Comparison of ENCODE assay signal across 1 cellular context in the genomic region with DNA sequence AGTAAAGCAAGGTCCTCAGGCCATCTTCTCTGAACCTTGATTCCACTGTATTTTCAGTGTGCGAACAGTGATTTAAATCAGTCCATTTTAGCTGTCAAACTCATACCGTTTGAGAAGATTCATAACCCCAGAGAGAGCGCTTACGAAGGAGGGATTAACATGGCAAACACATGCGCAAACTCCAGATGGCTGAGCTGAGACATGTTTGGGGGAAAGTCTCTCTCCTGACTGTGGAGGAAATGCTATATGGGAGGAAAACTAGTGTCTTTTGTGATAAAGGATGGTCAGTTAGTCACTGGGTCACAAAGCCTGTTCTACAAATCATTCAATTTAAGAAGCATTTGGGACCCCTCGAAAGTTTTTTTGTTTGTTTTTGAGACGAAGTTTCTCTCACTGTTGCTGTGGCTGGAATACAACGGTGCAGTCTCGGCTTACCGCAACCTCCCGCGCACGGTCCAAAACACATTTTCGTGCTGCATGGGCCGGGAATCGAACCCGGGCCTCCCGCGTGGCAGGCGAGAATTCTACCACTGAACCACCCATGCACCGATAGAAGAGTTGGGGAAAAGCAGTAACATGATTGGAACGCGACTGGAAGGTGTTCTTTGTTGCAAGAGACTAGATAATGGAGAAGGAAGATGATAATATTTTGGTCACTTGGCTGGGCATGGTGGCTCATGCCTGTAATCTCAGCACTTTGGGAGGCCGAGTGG.
TF ChIP-seq lines count a peak whose summit lies in the region.

No MANE protein-coding gene starts in this region.

TF ChIP-seq in HepG2, 621 proteins besides CTCF, POLR2A, EP300 and RAD21 (continued from another document and continues in another):
- no peak for TF ChIP-seq LBX2 (CRISPR knock-in tag; IDR thresholded peaks at IDR 0.05; ENCODE audit: borderline replicate concordance)
- no peak for TF ChIP-seq ELK4 (CRISPR knock-in tag; IDR thresholded peaks at IDR 0.05; ENCODE audit: borderline replicate concordance)
- TF ChIP-seq JUND (CRISPR knock-in tag; IDR thresholded peaks at IDR 0.05), result peak; percentile 33; the same call in 1 of the 2 replicates
- TF ChIP-seq NFE2L1 (CRISPR knock-in tag; IDR thresholded peaks at IDR 0.05; ENCODE audit: borderline replicate concordance), result no peak
- TF ChIP-seq TCF7 (IDR thresholded peaks at IDR 0.05; ENCODE audit: low read depth), result no peak
- no peak for TF ChIP-seq ZNF207 (IDR thresholded peaks at IDR 0.05; ENCODE audit: borderline replicate concordance)
- TF ChIP-seq HOXA7 (CRISPR knock-in tag; IDR thresholded peaks at IDR 0.05), result no peak
- TF ChIP-seq KMT2B (CRISPR knock-in tag; IDR thresholded peaks at IDR 0.05), result peak; percentile 70; the same call in 1 of the 2 replicates
- peak; percentile 89 for TF ChIP-seq MYC (CRISPR knock-in tag; IDR thresholded peaks at IDR 0.05; ENCODE audit: borderline replicate concordance)
- no peak for TF ChIP-seq SNRNP70 (IDR thresholded peaks at IDR 0.05; ENCODE audit: low read depth, low read length)
- no peak for TF ChIP-seq ATF7 (IDR thresholded peaks at IDR 0.05)
- TF ChIP-seq ATF7 (CRISPR knock-in tag; IDR thresholded peaks at IDR 0.05), result no peak
- no peak for TF ChIP-seq NFAT5 (CRISPR knock-in tag; IDR thresholded peaks at IDR 0.05)
- TF ChIP-seq ZMYM2 (CRISPR knock-in tag; IDR thresholded peaks at IDR 0.05), result peak; percentile 97
- peak; percentile 90 for TF ChIP-seq ARID5B (CRISPR knock-in tag; IDR thresholded peaks at IDR 0.05)
- TF ChIP-seq ZSCAN5A (CRISPR knock-in tag; IDR thresholded peaks at IDR 0.05; ENCODE audit: borderline replicate concordance), result peak; percentile 95
- TF ChIP-seq, protein P1, sequence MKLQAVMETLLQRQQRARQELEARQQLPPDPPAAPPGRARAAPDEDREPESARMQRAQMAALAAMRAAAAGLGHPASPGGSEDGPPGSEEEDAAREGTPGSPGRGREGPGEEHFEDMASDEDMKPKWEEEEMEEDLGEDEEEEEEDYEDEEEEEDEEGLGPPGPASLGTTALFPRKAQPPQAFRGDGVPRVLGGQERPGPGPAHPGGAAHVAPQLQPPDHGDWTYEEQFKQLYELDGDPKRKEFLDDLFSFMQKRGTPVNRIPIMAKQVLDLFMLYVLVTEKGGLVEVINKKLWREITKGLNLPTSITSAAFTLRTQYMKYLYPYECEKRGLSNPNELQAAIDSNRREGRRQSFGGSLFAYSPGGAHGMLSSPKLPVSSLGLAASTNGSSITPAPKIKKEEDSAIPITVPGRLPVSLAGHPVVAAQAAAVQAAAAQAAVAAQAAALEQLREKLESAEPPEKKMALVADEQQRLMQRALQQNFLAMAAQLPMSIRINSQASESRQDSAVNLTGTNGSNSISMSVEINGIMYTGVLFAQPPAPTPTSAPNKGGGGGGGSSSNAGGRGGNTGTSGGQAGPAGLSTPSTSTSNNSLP (IDR thresholded peaks at IDR 0.05; ENCODE audit: low read depth, low read length), result peak; percentile 71
- TF ChIP-seq ZNF737 (CRISPR knock-in tag; IDR thresholded peaks at IDR 0.05; ENCODE audit: borderline replicate concordance), result no peak
- TF ChIP-seq BRCA1 (CRISPR knock-in tag; IDR thresholded peaks at IDR 0.05), result 0 out of 2 replicates have a peak, but pooled peaks have one; percentile 52
- no peak for TF ChIP-seq RORA (CRISPR knock-in tag; IDR thresholded peaks at IDR 0.05)
- peak; percentile 90; the same call in 1 of the 2 replicates for TF ChIP-seq KDM2A (CRISPR knock-in tag; IDR thresholded peaks at IDR 0.05; ENCODE audit: borderline replicate concordance, low read depth)
- TF ChIP-seq ZNF567 (CRISPR knock-in tag; IDR thresholded peaks at IDR 0.05; ENCODE audit: borderline replicate concordance), result no peak
- no peak for TF ChIP-seq GATA4 (IDR thresholded peaks at IDR 0.05; ENCODE audit: borderline replicate concordance, low read depth)
- TF ChIP-seq, protein P2, sequence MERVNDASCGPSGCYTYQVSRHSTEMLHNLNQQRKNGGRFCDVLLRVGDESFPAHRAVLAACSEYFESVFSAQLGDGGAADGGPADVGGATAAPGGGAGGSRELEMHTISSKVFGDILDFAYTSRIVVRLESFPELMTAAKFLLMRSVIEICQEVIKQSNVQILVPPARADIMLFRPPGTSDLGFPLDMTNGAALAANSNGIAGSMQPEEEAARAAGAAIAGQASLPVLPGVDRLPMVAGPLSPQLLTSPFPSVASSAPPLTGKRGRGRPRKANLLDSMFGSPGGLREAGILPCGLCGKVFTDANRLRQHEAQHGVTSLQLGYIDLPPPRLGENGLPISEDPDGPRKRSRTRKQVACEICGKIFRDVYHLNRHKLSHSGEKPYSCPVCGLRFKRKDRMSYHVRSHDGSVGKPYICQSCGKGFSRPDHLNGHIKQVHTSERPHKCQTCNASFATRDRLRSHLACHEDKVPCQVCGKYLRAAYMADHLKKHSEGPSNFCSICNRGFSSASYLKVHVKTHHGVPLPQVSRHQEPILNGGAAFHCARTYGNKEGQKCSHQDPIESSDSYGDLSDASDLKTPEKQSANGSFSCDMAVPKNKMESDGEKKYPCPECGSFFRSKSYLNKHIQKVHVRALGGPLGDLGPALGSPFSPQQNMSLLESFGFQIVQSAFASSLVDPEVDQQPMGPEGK (CRISPR knock-in tag; IDR thresholded peaks at IDR 0.05), result peak; percentile 43; the same call in 1 of the 2 replicates
- no peak for TF ChIP-seq ZNF333 (CRISPR knock-in tag; IDR thresholded peaks at IDR 0.05; ENCODE audit: borderline replicate concordance)
- no peak for TF ChIP-seq IKZF1 (IDR thresholded peaks at IDR 0.05)
- TF ChIP-seq, protein P3, sequence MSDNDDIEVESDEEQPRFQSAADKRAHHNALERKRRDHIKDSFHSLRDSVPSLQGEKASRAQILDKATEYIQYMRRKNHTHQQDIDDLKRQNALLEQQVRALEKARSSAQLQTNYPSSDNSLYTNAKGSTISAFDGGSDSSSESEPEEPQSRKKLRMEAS (IDR thresholded peaks at IDR 0.05), result peak; percentile 71
- no peak for TF ChIP-seq ZNF724P (CRISPR knock-in tag; IDR thresholded peaks at IDR 0.05; ENCODE audit: borderline replicate concordance)
- TF ChIP-seq FOXK2 (IDR thresholded peaks at IDR 0.05), result no peak; the same call in 1 of the 2 replicates
- TF ChIP-seq ZNF616 (CRISPR knock-in tag; IDR thresholded peaks at IDR 0.05; ENCODE audit: low read depth), result no peak
- TF ChIP-seq ZNF7 (CRISPR knock-in tag; IDR thresholded peaks at IDR 0.05), result no peak
- no peak for TF ChIP-seq SP2 (CRISPR knock-in tag; IDR thresholded peaks at IDR 0.05)
- TF ChIP-seq ZNF446 (CRISPR knock-in tag; IDR thresholded peaks at IDR 0.05), result no peak
- peak; percentile 99 for TF ChIP-seq MAF1 (CRISPR knock-in tag; IDR thresholded peaks at IDR 0.05; ENCODE audit: borderline replicate concordance)
- no peak for TF ChIP-seq GTF2F1 (IDR thresholded peaks at IDR 0.05; ENCODE audit: low read length)
- TF ChIP-seq SPEN (CRISPR knock-in tag; IDR thresholded peaks at IDR 0.05; ENCODE audit: low read depth), result peak; percentile 19; the same call in 1 of the 2 replicates
- no peak for TF ChIP-seq RFX3 (CRISPR knock-in tag; IDR thresholded peaks at IDR 0.05)
- TF ChIP-seq CBX1 (IDR thresholded peaks at IDR 0.05; ENCODE audit: low read depth), result peak; percentile 46
- TF ChIP-seq ATAD3A (CRISPR knock-in tag; IDR thresholded peaks at IDR 0.05), result no peak
- TF ChIP-seq ZSCAN31 (CRISPR knock-in tag; IDR thresholded peaks at IDR 0.05; ENCODE audit: low read depth), result peak; percentile 92
- no peak for TF ChIP-seq ZNF496 (CRISPR knock-in tag; IDR thresholded peaks at IDR 0.05; ENCODE audit: insufficient replicate concordance)
- TF ChIP-seq MEF2D (CRISPR knock-in tag; IDR thresholded peaks at IDR 0.05), result peak; percentile 28; the same call in 1 of the 2 replicates
- no peak for TF ChIP-seq MTA3 (CRISPR knock-in tag; IDR thresholded peaks at IDR 0.05)
- TF ChIP-seq IKZF4 (CRISPR knock-in tag; IDR thresholded peaks at IDR 0.05; ENCODE audit: borderline replicate concordance, low read depth, not compliant biosample characterization), result no peak
- no peak for TF ChIP-seq TERF1 (CRISPR knock-in tag; IDR thresholded peaks at IDR 0.05)
- no peak for TF ChIP-seq SP140L (CRISPR knock-in tag; IDR thresholded peaks at IDR 0.05; ENCODE audit: borderline replicate concordance)
